Comparison of ENCODE assay signal across 19 cellular contexts in genomic region chr11:9678576-9678975, GRCh38. TPM values are rescaled to one million over a fixed set of nuclear protein-coding genes. Genes with fewer than 3 reads are reported as not detected.
DNase-seq lines count a peak whose midpoint lies in the region; ATAC-seq and TF ChIP-seq lines count a peak whose summit lies in the region.
"Had no signal": no experiment of that assay in that cellular context is flagged by ENCODE, and none has a peak within 500 bp of the region (broad histone marks: within the 10 kb centered on the region; RNA-seq: fewer than 3 reads in every experiment).

No MANE protein-coding gene starts in this region.

- H3K4me3 ChIP-seq in GM12875 (ENCODE audit: low read depth, low read length) = peak overlapping the region; percentile 37
- peak overlapping the region; percentile 13 for H3K4me3 ChIP-seq in OCI-LY1 (ENCODE audit: low read depth, low read length, poor library complexity, severe bottlenecking)
- no peak overlapping the region for H3K4me3 ChIP-seq in endodermal cell (ENCODE audit: low read length)
- no peak overlapping the region for H3K4me3 ChIP-seq in aorta (ENCODE audit: low read length in 2 of 2)
- no peak overlapping the region for H3K4me3 ChIP-seq in Caco-2 (ENCODE audit: low read depth, low read length)
- H3K4me3 ChIP-seq: SJSA1 had no signal

- no peak for ATAC-seq in naive B cell (ENCODE audit: low read depth in 2 of 2)
- ATAC-seq in aorta (ENCODE audit: low FRiP score) = no peak
- no peak for ATAC-seq in HG02938 (IDR thresholded peaks at IDR 0.05; ENCODE audit: unreplicated experiment)
- ATAC-seq: HCT116, PC-3 had no signal

- H3K36me3 Mint-ChIP-seq in endodermal cell (ENCODE audit: low read depth) = peaks cover 6% of the 10 kb centered on the region
- peaks cover 10% of the 10 kb centered on the region in 2 donors for H3K36me3 Mint-ChIP-seq in naive B cell
- H3K36me3 Mint-ChIP-seq in Caco-2 (ENCODE audit: insufficient read depth, unreplicated experiment) = peaks cover 16% of the 10 kb centered on the region

- intact Hi-C loops in aorta (cut with DNase I) = no loop called here
- intact Hi-C loops in Caco-2 (cut with micrococcal nuclease; ENCODE audit: unreplicated experiment) = no loop called here

- no peaks in the 10 kb centered on the region for H3K27me3 ChIP-seq in OCI-LY1 (ENCODE audit: insufficient read depth, low read length)
- H3K27me3 ChIP-seq in endodermal cell (ENCODE audit: control insufficient read depth, insufficient read depth, low read length, poor library complexity, severe bottlenecking) = no peaks in the 10 kb centered on the region
- no peaks in the 10 kb centered on the region for H3K27me3 ChIP-seq in aorta (ENCODE audit: control insufficient read depth in 1 of 2, insufficient read depth in 2 of 2, low read length in 1 of 2)
- no peaks in the 10 kb centered on the region for H3K27me3 ChIP-seq in Caco-2 (replicated peaks; ENCODE audit: control insufficient read depth, insufficient read depth, low read length)
- H3K27me3 ChIP-seq: SJSA1 had no signal

- peak overlapping the region; percentile 14; the same call in 1 of the 2 replicates for H3K4me2 ChIP-seq in OCI-LY1 (ENCODE audit: low read length)

- peak overlapping the region; percentile 16 for H3K27ac Mint-ChIP-seq in endodermal cell
- peak overlapping the region in 5 of 6 donors; percentile 68 to 96 (median 90) for H3K27ac Mint-ChIP-seq in naive B cell
- no peak overlapping the region for H3K27ac Mint-ChIP-seq in Caco-2 (ENCODE audit: unreplicated experiment)

- peaks cover 97% of the 10 kb centered on the region for H3K79me2 ChIP-seq in OCI-LY1 (ENCODE audit: insufficient read depth, low read length)

- H3K4me1 ChIP-seq in OCI-LY1 (ENCODE audit: insufficient read depth, low read length, severe bottlenecking) = peaks cover 96% of the 10 kb centered on the region
- peaks cover 4% of the 10 kb centered on the region for H3K4me1 ChIP-seq in endodermal cell (ENCODE audit: control insufficient read depth, insufficient read depth, low read length)
- peaks cover 2 to 3% of the 10 kb centered on the region in 2 donors for H3K4me1 ChIP-seq in aorta (ENCODE audit: control insufficient read depth in 1 of 2, insufficient read depth in 2 of 2, low read length in 2 of 2)
- H3K4me1 ChIP-seq in Caco-2 = no peaks in the 10 kb centered on the region; the same call in 1 of the 2 replicates
- H3K4me1 ChIP-seq: SJSA1 had no signal

- H3K9me3 ChIP-seq in OCI-LY1 (ENCODE audit: low read length) = no peaks in the 10 kb centered on the region
- no peaks in the 10 kb centered on the region for H3K9me3 ChIP-seq in endodermal cell (ENCODE audit: control insufficient read depth, low read length)
- H3K9me3 ChIP-seq in aorta (ENCODE audit: control insufficient read depth, low read length) = no peaks in the 10 kb centered on the region
- no peaks in the 10 kb centered on the region for H3K9me3 ChIP-seq in Caco-2
- H3K9me3 ChIP-seq: SJSA1 had no signal

- peak overlapping the region; percentile 2; the same call in 1 of the 2 replicates for H3K9ac ChIP-seq in OCI-LY1 (ENCODE audit: low read length)
- no peak overlapping the region for H3K9ac ChIP-seq in endodermal cell (ENCODE audit: extremely low read depth, low read length, poor library complexity, severe bottlenecking)

- no TSS peak for BruUV-seq in Caco-2 (replicated peaks; lab: Mats Ljungman, UMichigan)

- H3K4me1 Mint-ChIP-seq in endodermal cell = peaks cover 28% of the 10 kb centered on the region
- H3K4me1 Mint-ChIP-seq in naive B cell = peaks cover 49 to 68% (median 54%) of the 10 kb centered on the region in 3 donors
- H3K4me1 Mint-ChIP-seq in Caco-2 (ENCODE audit: low read depth, unreplicated experiment) = no peaks in the 10 kb centered on the region

- no peak for TF ChIP-seq CTCF in GM12875 (IDR thresholded peaks at IDR 0.05; ENCODE audit: borderline replicate concordance, insufficient read depth, low read depth, low read length)
- no peak for TF ChIP-seq CTCF in OCI-LY1 (IDR thresholded peaks at IDR 0.05; ENCODE audit: low read length)
- no peak for TF ChIP-seq CTCF in endodermal cell (conservative IDR thresholded peaks at IDR 0.05)
- TF ChIP-seq CTCF in Caco-2 (IDR thresholded peaks at IDR 0.05; ENCODE audit: insufficient read depth in 1 of 2, low read depth in 1 of 2, low read length in 1 of 2, severe bottlenecking in 1 of 2, unreplicated experiment in 1 of 2) = no peak

- H3K9me3 Mint-ChIP-seq in endodermal cell (no peaks in the 10 kb centered on the region), naive B cell (no peaks in the 10 kb centered on the region), Caco-2 (ENCODE audit: unreplicated experiment) (no peaks in the 10 kb centered on the region)

- peaks cover 35% of the 10 kb centered on the region for H3K36me3 ChIP-seq in OCI-LY1 (ENCODE audit: insufficient read depth, low read length)
- H3K36me3 ChIP-seq in endodermal cell (ENCODE audit: control insufficient read depth, insufficient read depth, low read length) = peaks cover 7% of the 10 kb centered on the region
- H3K36me3 ChIP-seq in aorta (ENCODE audit: control insufficient read depth in 1 of 2, insufficient read depth in 2 of 2, low read length in 1 of 2) = no peaks in the 10 kb centered on the region
- H3K36me3 ChIP-seq in Caco-2 (ENCODE audit: control insufficient read depth, insufficient read depth, low read length) = no peaks in the 10 kb centered on the region

- H3K9me2 ChIP-seq in OCI-LY1 (ENCODE audit: low read depth, low read length) = no peaks in the 10 kb centered on the region

- H3K4me3 Mint-ChIP-seq in endodermal cell (no peak overlapping the region), naive B cell (peak overlapping the region in 7 of 8 donors; percentile 42 to 89 (median 60)), Caco-2 (ENCODE audit: unreplicated experiment) (no peak overlapping the region)

- peaks cover 3% of the 10 kb centered on the region for H3F3A ChIP-seq in OCI-LY1 (ENCODE audit: insufficient read depth, low read length)

- 66 to 71% methylated on average over 3 to 4 of the region's 4 CpGs for WGBS in endodermal cell (ENCODE audit: insufficient coverage in 1 of 2, insufficient read length in 1 of 2), 2 experiments
- 81 to 85% methylated on average over 4 of the region's 4 CpGs for WGBS in aorta, 2 donors

- POLR2A ChIA-PET in Caco-2 (lab: Charles Lee) = no interaction called here

- H3K27ac ChIP-seq in OCI-LY1 (ENCODE audit: low read depth, low read length, poor library complexity, severe bottlenecking) (peak overlapping the region; percentile 91), endodermal cell (ENCODE audit: low read depth, low read length) (no peak overlapping the region), aorta (ENCODE audit: low read depth in 1 of 2, low read length in 2 of 2) (no peak overlapping the region)
- H3K27ac ChIP-seq: SJSA1 had no signal

- H3K27me3 Mint-ChIP-seq in endodermal cell (ENCODE audit: insufficient read depth) (no peaks in the 10 kb centered on the region), naive B cell (no peaks in the 10 kb centered on the region), Caco-2 (ENCODE audit: insufficient read depth, unreplicated experiment) (no peaks in the 10 kb centered on the region)

- CTCF ChIA-PET in Caco-2 (lab: Charles Lee) = no interaction called here

- no peaks in the 10 kb centered on the region for H4K20me1 ChIP-seq in OCI-LY1 (ENCODE audit: insufficient read depth, low read length)

- H2AFZ ChIP-seq in OCI-LY1 (ENCODE audit: low read length) = no peak overlapping the region

- DNase-seq in endodermal cell = no peak
- no peak for DNase-seq in naive B cell
- no peak for DNase-seq in aorta
- no peak for DNase-seq in Caco-2
- no peak for DNase-seq in NOMO-1 treated with DMSO at 0.1 percent for 48 hours (lab: John Stamatoyannopoulos, UW; ENCODE audit: unreplicated experiment)
- DNase-seq: C1 segment of cervical spinal cord; DMS 273 treated with DMSO at 0.1 percent for 48 hours; KG1; NCI-H1436; NCI-H2029; NCI-H2171; NCI-H446; NK-92 treated with Interleukin-12 subunit alpha and Interleukin-12 subunit beta, amount 100 ng/mL, for 24 hours; PC-3 had no signal

RNA-seq across cellular contexts. Expression of gene SWAP70, which starts 14.7 kb away (rescaled TPM):
- total RNA-seq in endodermal cell (10 to 100 TPM; 28.8 to 30.7 TPM), aorta (10 to 100 TPM; 64.4 to 69.0 TPM), Caco-2 (2022) (37.0 and 42.4 TPM in 2 replicates)
- 19.8 TPM for polyA plus RNA-seq in endodermal cell (2013, experiment 1 of 2)
- polyA plus RNA-seq in endodermal cell (2013, experiment 2 of 2) = 19.6 TPM
- polyA plus RNA-seq in naive B cell (ENCODE audit: low read depth in 6 of 6) (100 to 1,000 TPM; 239 to 378 (median 304) TPM), aorta (10 to 100 TPM; 15.8 to 29.8 TPM)

Comparison
In these comparisons a context has a peak if more than half of its experiments do, and no peak if none do; other contexts are left out.
1. H3K4me3 ChIP-seq: peak in GM12875 (single experiment) and OCI-LY1 (single experiment); none in endodermal cell (single experiment), aorta (0 of 2) and Caco-2 (single experiment).
2. H3K4me3 Mint-ChIP-seq: peak in naive B cell (7 of 8); none in endodermal cell (single experiment) and Caco-2 (single experiment).